In genomic region chr13:98301721-98302120, GRCh38 we compare ENCODE assay signal across 16 cellular contexts.
DNase-seq lines count a peak whose midpoint lies in the region; ATAC-seq and TF ChIP-seq lines count a peak whose summit lies in the region.
"Had no signal": no experiment of that assay in that cellular context is flagged by ENCODE, and none has a peak within 500 bp of the region (broad histone marks: within the 10 kb centered on the region; RNA-seq: fewer than 3 reads in every experiment).

No MANE protein-coding gene starts in this region.

- ATAC-seq in PC-3 (peak; percentile 77), upper lobe of left lung (ENCODE audit: low FRiP score in 2 of 2) (no peak), GM18873 (IDR thresholded peaks at IDR 0.05; ENCODE audit: low FRiP score, unreplicated experiment) (no peak)
- ATAC-seq: naive thymus-derived CD4-positive, alpha-beta T cell had no signal

- H3K9ac ChIP-seq in PC-3 (ENCODE audit: low read length), result peak overlapping the region; percentile 63

- H3K27me3 ChIP-seq in PC-3 (ENCODE audit: low read length) (no peaks in the 10 kb centered on the region), upper lobe of left lung (no peaks in the 10 kb centered on the region)

- DNase-seq in PC-3, result peak; percentile 78
- DNase-seq in choroid plexus epithelial cell (ENCODE audit: low read depth), result peak; percentile 22
- no peak for DNase-seq in upper lobe of left lung
- no peak for DNase-seq in cerebellar cortex (ENCODE audit: low spot score)
- DNase-seq in GF-D8 (lab: John Stamatoyannopoulos, UW), result no peak
- DNase-seq: activated CD4-positive, CD25-positive, alpha-beta regulatory T cell treated with anti-CD3 and anti-CD28 coated beads, Interleukin-2, amount 50 U/mL, for 72 hours; activated naive CD8-positive, alpha-beta T cell treated with anti-CD3 and anti-CD28 coated beads, Interleukin-2, amount 10 ng/mL, durations not matched to agents 7 days and 5 days; dorsolateral prefrontal cortex; foreskin melanocyte; MV-4-11; naive thymus-derived CD4-positive, alpha-beta T cell; NCI-H2227 treated with DMSO at 0.1 percent for 48 hours; stimulated activated naive CD4-positive, alpha-beta T cell; SW 1271 had no signal

- peak overlapping the region; percentile 66 for H2AFZ ChIP-seq in PC-3 (ENCODE audit: low read length)

- H3K79me2 ChIP-seq in PC-3 (ENCODE audit: low read length), result peaks cover 11% of the 10 kb centered on the region; the same call in 1 of the 2 replicates

- TF ChIP-seq CTCF in PC-3 (conservative IDR thresholded peaks at IDR 0.05; ENCODE audit: low read depth, low read length) (no peak), choroid plexus epithelial cell (conservative IDR thresholded peaks at IDR 0.05; ENCODE audit: low read depth, low read length) (no peak), upper lobe of left lung (IDR thresholded peaks at IDR 0.05) (no peak)

- peak overlapping the region; percentile 70 for H3K4me2 ChIP-seq in PC-3 (ENCODE audit: low read length)

- WGBS in mesodermal cell (ENCODE audit: insufficient coverage in 2 of 2), 2 experiments, result 83 to 95% methylated on average over 5 to 7 of the region's 7 CpGs
- WGBS in upper lobe of left lung, 2 donors, result 31 to 46% methylated on average over 7 of the region's 7 CpGs

- no peaks in the 10 kb centered on the region for H3K9me2 ChIP-seq in PC-3 (replicated peaks; ENCODE audit: low read length)

- peaks cover 31% of the 10 kb centered on the region for H3K4me1 ChIP-seq in PC-3 (ENCODE audit: insufficient read depth, low read length)
- H3K4me1 ChIP-seq in mesodermal cell (ENCODE audit: control insufficient read depth, insufficient read depth, low read length, poor library complexity, severe bottlenecking), result peaks cover 48% of the 10 kb centered on the region
- H3K4me1 ChIP-seq in upper lobe of left lung, result peaks cover 33 to 48% (median 38%) of the 10 kb centered on the region in 4 donors

- no peaks in the 10 kb centered on the region for H3K9me3 ChIP-seq in PC-3 (ENCODE audit: low read length)
- no peaks in the 10 kb centered on the region for H3K9me3 ChIP-seq in mesodermal cell (ENCODE audit: control insufficient read depth, low read length)
- H3K9me3 ChIP-seq in upper lobe of left lung, result no peaks in the 10 kb centered on the region

- no peak for TF ChIP-seq POLR2A in upper lobe of left lung (IDR thresholded peaks at IDR 0.05)

- H3K27ac ChIP-seq in PC-3 (ENCODE audit: low read length) (peak overlapping the region; percentile 95), mesodermal cell (ENCODE audit: low read depth, low read length, severe bottlenecking) (peak overlapping the region; percentile 71), upper lobe of left lung (peak overlapping the region; percentile 44 to 79 (median 63))

- no TSS peak for BruUV-seq in PC-3 (replicated peaks; lab: Mats Ljungman, UMichigan)

- H3F3A ChIP-seq in PC-3 (ENCODE audit: low read length, unreplicated experiment), result no peaks in the 10 kb centered on the region

- intact Hi-C loops in PC-3 (cut with micrococcal nuclease), result loop anchor here (1.0 to 5.0 kb wide), 2 partner anchors 87 to 159 kb away; partner anchors contain the start of gene FARP1

- H3K4me3 ChIP-seq in PC-3 (ENCODE audit: low read length), result peak overlapping the region; percentile 54
- H3K4me3 ChIP-seq in choroid plexus epithelial cell (ENCODE audit: low read depth, low read length), result no peak overlapping the region
- H3K4me3 ChIP-seq in mesodermal cell (ENCODE audit: extremely low read depth, insufficient read depth, low read length, poor library complexity, severe bottlenecking), result no peak overlapping the region
- no peak overlapping the region for H3K4me3 ChIP-seq in upper lobe of left lung
- H3K4me3 ChIP-seq: dorsolateral prefrontal cortex had no signal

- CTCF ChIA-PET in PC-3 (lab: Charles Lee), result no interaction called here

- POLR2A ChIA-PET in PC-3 (lab: Charles Lee; ENCODE audit: unreplicated experiment), result no interaction called here

- TF ChIP-seq EP300 in upper lobe of left lung (IDR thresholded peaks at IDR 0.05), result no peak

- no peaks in the 10 kb centered on the region for H4K20me1 ChIP-seq in PC-3 (ENCODE audit: low read length)

- H3K36me3 ChIP-seq in PC-3 (ENCODE audit: low read depth, low read length) (no peaks in the 10 kb centered on the region), mesodermal cell (ENCODE audit: control insufficient read depth, insufficient read depth, low read length) (no peaks in the 10 kb centered on the region), upper lobe of left lung (no peaks in the 10 kb centered on the region)

Comparison
In these comparisons a context has a peak if more than half of its experiments do, and no peak if none do; other contexts are left out.
1. DNase-seq: peak in PC-3 (single experiment) and choroid plexus epithelial cell (single experiment); none in upper lobe of left lung (0 of 2), cerebellar cortex (single experiment) and GF-D8 (single experiment).
2. Peak in every context shown above with its lines, with median percentiles within 50 percentile points of each other: H3K27ac ChIP-seq.